In genomic region chr5:120228262-120229031, GRCh38 we compare ENCODE assay signal across 20 cellular contexts.
DNase-seq lines count a peak whose midpoint lies in the region; ATAC-seq, FAIRE-seq and TF ChIP-seq lines count a peak whose summit lies in the region.
"Had no signal": no experiment of that assay in that cellular context is flagged by ENCODE, and none has a peak within 500 bp of the region (broad histone marks: within the 10 kb centered on the region; RNA-seq: fewer than 3 reads in every experiment).

No MANE protein-coding gene starts in this region.

- H3K4me3 ChIP-seq in HepG2 (replicated peaks in 1 of 3; ENCODE audit: insufficient read depth in 1 of 3, low read depth in 2 of 3, low read length in 3 of 3), result no peak overlapping the region
- no peak overlapping the region for H3K4me3 ChIP-seq in right lobe of liver
- no peak overlapping the region for H3K4me3 ChIP-seq in MM.1S (ENCODE audit: low read length)
- no peak overlapping the region for H3K4me3 ChIP-seq in cardiac fibroblast (replicated peaks in 1 of 2; ENCODE audit: low read depth in 2 of 2, low read length in 2 of 2)
- H3K4me3 ChIP-seq in left lung, result no peak overlapping the region
- no peak overlapping the region for H3K4me3 ChIP-seq in pancreas
- H3K4me3 ChIP-seq: ovary, vagina had no signal

- H3K4me2 ChIP-seq in HepG2 (ENCODE audit: low read depth, low read length) (no peak overlapping the region), MM.1S (ENCODE audit: low read depth, low read length) (no peak overlapping the region)
- H3K4me2 ChIP-seq: KMS-11 had no signal

- H3K9me3 ChIP-seq in HepG2 (ENCODE audit: low read length), result peaks cover 5% of the 10 kb centered on the region; the same call in 1 of the 2 replicates
- no peaks in the 10 kb centered on the region for H3K9me3 ChIP-seq in right lobe of liver
- H3K9me3 ChIP-seq in MM.1S (replicated peaks; ENCODE audit: insufficient read depth, low read length), result no peaks in the 10 kb centered on the region
- no peaks in the 10 kb centered on the region for H3K9me3 ChIP-seq in left lung
- H3K9me3 ChIP-seq in pancreas, result no peaks in the 10 kb centered on the region
- H3K9me3 ChIP-seq: ovary, vagina had no signal

- H3K4me1 Mint-ChIP-seq in stimulated activated effector memory CD8-positive, alpha-beta T cell treated with anti-CD3 and anti-CD28 coated beads, Interleukin-12 subunit alpha, Interleukin-12 subunit beta, amount 100 ng/mL, for 72 hours, result no peaks in the 10 kb centered on the region
- H3K4me1 Mint-ChIP-seq: activated CD4-positive, alpha-beta T cell treated with anti-CD3 and anti-CD28 coated beads for 36 hours; activated naive CD8-positive, alpha-beta T cell treated with anti-CD3 and anti-CD28 coated beads, Interleukin-2, amount 10 ng/mL, durations not matched to agents 7 days and 5 days; central memory CD8-positive, alpha-beta T cell had no signal

- H3K9ac ChIP-seq in HepG2 (ENCODE audit: insufficient read depth, low read depth, low read length) (no peak overlapping the region), MM.1S (ENCODE audit: low read length) (no peak overlapping the region)
- H3K9ac ChIP-seq: KMS-11 had no signal

- no peak overlapping the region for H3K4me3 Mint-ChIP-seq in stimulated activated effector memory CD8-positive, alpha-beta T cell treated with anti-CD3 and anti-CD28 coated beads, Interleukin-12 subunit alpha, Interleukin-12 subunit beta, amount 100 ng/mL, for 72 hours
- H3K4me3 Mint-ChIP-seq: activated CD4-positive, alpha-beta T cell treated with anti-CD3 and anti-CD28 coated beads for 36 hours; activated naive CD8-positive, alpha-beta T cell treated with anti-CD3 and anti-CD28 coated beads, Interleukin-2, amount 10 ng/mL, durations not matched to agents 7 days and 5 days; central memory CD8-positive, alpha-beta T cell; stimulated activated naive CD8-positive, alpha-beta T cell treated with anti-CD3 and anti-CD28 coated beads, Interleukin-15, Interleukin-2, amounts not matched to agents 100 ng/mL and 50 ng/mL, for 24 hours; T-helper 1 cell treated with Interleukin-12 subunit alpha and Interleukin-12 subunit beta and Interleukin-4 antibody, amounts not matched to agents 30 μg/mL and 1 μg/mL, for 36 hours had no signal

- H3K4me1 ChIP-seq in HepG2 (ENCODE audit: insufficient read depth, low read length) (no peaks in the 10 kb centered on the region), right lobe of liver (no peaks in the 10 kb centered on the region), MM.1S (ENCODE audit: low read length) (no peaks in the 10 kb centered on the region), left lung (no peaks in the 10 kb centered on the region), pancreas (no peaks in the 10 kb centered on the region)
- H3K4me1 ChIP-seq: vagina had no signal

- H3K36me3 Mint-ChIP-seq in stimulated activated effector memory CD8-positive, alpha-beta T cell treated with anti-CD3 and anti-CD28 coated beads, Interleukin-12 subunit alpha, Interleukin-12 subunit beta, amount 100 ng/mL, for 72 hours, result no peaks in the 10 kb centered on the region
- H3K36me3 Mint-ChIP-seq: activated naive CD8-positive, alpha-beta T cell treated with anti-CD3 and anti-CD28 coated beads, Interleukin-2, amount 10 ng/mL, durations not matched to agents 7 days and 5 days had no signal

- in situ Hi-C loops in HepG2 (cut with HindIII; ENCODE audit: extremely low pct_ligation_motif_present, low pct_unique_long_range_greater_than_20kb), result no loop called here

- POLR2A ChIA-PET in HepG2 (lab: Yijun Ruan, JAX), result no interaction called here

- H4K20me1 ChIP-seq in HepG2 (ENCODE audit: insufficient read depth, low read length), result no peaks in the 10 kb centered on the region
- H4K20me1 ChIP-seq in MM.1S (ENCODE audit: insufficient read depth, low read length), result no peaks in the 10 kb centered on the region

- H3K36me3 ChIP-seq in HepG2 (replicated peaks in 1 of 2; ENCODE audit: control insufficient read depth in 1 of 2, insufficient read depth in 2 of 2, low read length in 2 of 2) (no peaks in the 10 kb centered on the region), right lobe of liver (no peaks in the 10 kb centered on the region), MM.1S (replicated peaks; ENCODE audit: insufficient read depth, low read length) (no peaks in the 10 kb centered on the region), left lung (no peaks in the 10 kb centered on the region), pancreas (no peaks in the 10 kb centered on the region)
- H3K36me3 ChIP-seq: ovary, vagina had no signal

- H3K27ac ChIP-seq in HepG2 (ENCODE audit: extremely low read length, insufficient read depth, low read length), result no peak overlapping the region
- H3K27ac ChIP-seq in right lobe of liver, result no peak overlapping the region
- H3K27ac ChIP-seq in MM.1S (ENCODE audit: low read length), result no peak overlapping the region
- no peak overlapping the region for H3K27ac ChIP-seq in left lung
- no peak overlapping the region for H3K27ac ChIP-seq in pancreas
- H3K27ac ChIP-seq: KMS-11, ovary, vagina had no signal

- H3K27ac Mint-ChIP-seq in stimulated activated effector memory CD8-positive, alpha-beta T cell treated with anti-CD3 and anti-CD28 coated beads, Interleukin-12 subunit alpha, Interleukin-12 subunit beta, amount 100 ng/mL, for 72 hours, result no peak overlapping the region
- H3K27ac Mint-ChIP-seq: activated CD4-positive, alpha-beta T cell treated with anti-CD3 and anti-CD28 coated beads for 36 hours; activated naive CD8-positive, alpha-beta T cell treated with anti-CD3 and anti-CD28 coated beads, Interleukin-2, amount 10 ng/mL, durations not matched to agents 7 days and 5 days; stimulated activated naive CD8-positive, alpha-beta T cell treated with anti-CD3 and anti-CD28 coated beads, Interleukin-15, Interleukin-2, amounts not matched to agents 100 ng/mL and 50 ng/mL, for 24 hours; T-helper 1 cell treated with Interleukin-12 subunit alpha and Interleukin-12 subunit beta and Interleukin-4 antibody, amounts not matched to agents 30 μg/mL and 1 μg/mL, for 36 hours had no signal

- TF ChIP-seq RAD21 in HepG2 (CRISPR knock-in tag; IDR thresholded peaks at IDR 0.05), result no peak

- H3K79me2 ChIP-seq in HepG2 (ENCODE audit: insufficient read depth, low read length) (no peaks in the 10 kb centered on the region), MM.1S (ENCODE audit: low read length) (no peaks in the 10 kb centered on the region)

- no peaks in the 10 kb centered on the region for H3K9me2 ChIP-seq in MM.1S (replicated peaks; ENCODE audit: insufficient read depth, low read length)

- H3K27me3 ChIP-seq in HepG2 (ENCODE audit: control insufficient read depth in 1 of 2, insufficient read depth in 2 of 2, low read length in 2 of 2) (no peaks in the 10 kb centered on the region), right lobe of liver (no peaks in the 10 kb centered on the region), MM.1S (replicated peaks; ENCODE audit: insufficient read depth, low read length) (no peaks in the 10 kb centered on the region), left lung (no peaks in the 10 kb centered on the region), pancreas (no peaks in the 10 kb centered on the region)
- H3K27me3 ChIP-seq: ovary, vagina had no signal

- H3K9me3 Mint-ChIP-seq in stimulated activated effector memory CD8-positive, alpha-beta T cell treated with anti-CD3 and anti-CD28 coated beads, Interleukin-12 subunit alpha, Interleukin-12 subunit beta, amount 100 ng/mL, for 72 hours, result peaks cover 38% of the 10 kb centered on the region
- H3K9me3 Mint-ChIP-seq: activated naive CD8-positive, alpha-beta T cell treated with anti-CD3 and anti-CD28 coated beads, Interleukin-2, amount 10 ng/mL, durations not matched to agents 7 days and 5 days; T-helper 1 cell treated with Interleukin-12 subunit alpha and Interleukin-12 subunit beta and Interleukin-4 antibody, amounts not matched to agents 30 μg/mL and 1 μg/mL, for 36 hours had no signal

- TF ChIP-seq EP300 in HepG2 (IDR thresholded peaks at IDR 0.05; ENCODE audit: low read depth in 2 of 2, low read length in 2 of 2), result no peak
- no peak for TF ChIP-seq EP300 in HepG2 (CRISPR knock-in tag; IDR thresholded peaks at IDR 0.05; ENCODE audit: borderline replicate concordance)

- intact Hi-C loops in HepG2 (cut with micrococcal nuclease; ENCODE audit: unreplicated experiment), result no loop called here
- intact Hi-C loops in right lobe of liver (cut with DNase I), result no loop called here
- intact Hi-C loops in left lung (cut with DNase I), result no loop called here
- intact Hi-C loops in pancreas (cut with DNase I), result no loop called here

- WGBS in HepG2 (ENCODE audit: low lambda C conversion rate), result 8% methylated on average over 9 of the region's 10 CpGs
- 36% methylated on average over 6 of the region's 10 CpGs for WGBS in right lobe of liver (ENCODE audit: insufficient coverage, low coverage, low lambda C conversion rate, missing lambda C conversion rate)
- WGBS in pancreas, 2 donors, result 59 to 75% methylated on average over 10 of the region's 10 CpGs

- TF ChIP-seq POLR2A in HepG2 (IDR thresholded peaks at IDR 0.05; ENCODE audit: insufficient read depth in 1 of 2, low read depth in 2 of 2, low read length in 2 of 2) (no peak), right lobe of liver (IDR thresholded peaks at IDR 0.05) (no peak)

- CTCF ChIA-PET in HepG2 (lab: Yijun Ruan, JAX; ENCODE audit: low intra/inter-chr PET ratio, low total read pairs), result no interaction called here

- H2AFZ ChIP-seq in HepG2 (ENCODE audit: low read length), result no peak overlapping the region
- H2AFZ ChIP-seq in MM.1S (ENCODE audit: low read length), result no peak overlapping the region

- TF ChIP-seq CTCF in HepG2 (CRISPR knock-in tag; IDR thresholded peaks at IDR 0.05) (no peak), right lobe of liver (IDR thresholded peaks at IDR 0.05) (no peak), MM.1S (IDR thresholded peaks at IDR 0.05; ENCODE audit: low read length) (0 out of 2 replicates have a peak, but pooled peaks have one; percentile 6), cardiac fibroblast (IDR thresholded peaks at IDR 0.05; ENCODE audit: low read depth, low read length) (peak; percentile 21), left lung (IDR thresholded peaks at IDR 0.05) (no peak), pancreas (IDR thresholded peaks at IDR 0.05) (no peak)

- BruUV-seq in HepG2 (replicated peaks; lab: Mats Ljungman, UMichigan), result no TSS peak

- ATAC-seq in HepG2 (peak; percentile 80), right lobe of liver (no peak), left lung (no peak), pancreas (no peak), GM18517 (IDR thresholded peaks at IDR 0.05; ENCODE audit: unreplicated experiment) (no peak)
- no peak for ATAC-seq in stimulated activated effector memory CD8-positive, alpha-beta T cell treated with anti-CD3 and anti-CD28 coated beads, Interleukin-12 subunit alpha, Interleukin-12 subunit beta, amount 100 ng/mL, for 72 hours
- ATAC-seq: activated CD4-positive, alpha-beta T cell treated with anti-CD3 and anti-CD28 coated beads for 36 hours had no signal

- FAIRE-seq in HepG2 (lab: Jason Lieb, UNC) (no peak), pancreas (lab: Jason Lieb, UNC) (no peak)
- FAIRE-seq: endometrium, small intestine had no signal

- peak; percentile 1 for DNase-seq in HepG2 (ENCODE audit: low spot score)
- no peak for DNase-seq in right lobe of liver
- DNase-seq in MM.1S, result no peak
- DNase-seq in cardiac fibroblast (ENCODE audit: low read depth in 2 of 2), result peak in 1 of 2 donors; percentile 29
- DNase-seq in left lung, result no peak
- DNase-seq in pancreas, result no peak
- no peak for DNase-seq in stimulated activated effector memory CD8-positive, alpha-beta T cell treated with anti-CD3 and anti-CD28 coated beads, Interleukin-12 subunit alpha, Interleukin-12 subunit beta, amount 100 ng/mL, for 72 hours (ENCODE audit: low spot score in 2 of 2)
- DNase-seq: activated CD4-positive, alpha-beta T cell treated with anti-CD3 and anti-CD28 coated beads for 36 hours; activated naive CD8-positive, alpha-beta T cell treated with anti-CD3 and anti-CD28 coated beads, Interleukin-2, amount 10 ng/mL, durations not matched to agents 7 days and 5 days; NCI-H1930; NCI-H774; ovary; small intestine had no signal

- H3F3A ChIP-seq in MM.1S (ENCODE audit: insufficient read depth, low read length), result no peaks in the 10 kb centered on the region

Comparison
In these comparisons a context has a peak if more than half of its experiments do, and no peak if none do; other contexts are left out.
1. CTCF ChIP-seq: peak in MM.1S (single experiment) and cardiac fibroblast (single experiment); none in HepG2 (single experiment), right lobe of liver (0 of 4), left lung (0 of 2) and pancreas (0 of 4).